Comparison of ENCODE assay signal across 1 cellular context in genomic region chr17:74919440-74920305, GRCh38.
TF ChIP-seq lines count a peak whose summit lies in the region.

No MANE protein-coding gene starts in this region.

TF ChIP-seq in endothelial cell of umbilical vein, 7 proteins besides CTCF, POLR2A, EP300 and RAD21:
- TF ChIP-seq POLR2AphosphoS5 (IDR thresholded peaks at IDR 0.05; ENCODE audit: insufficient read depth, low read depth, low read length) (no peak), EZH2 (IDR thresholded peaks at IDR 0.05; ENCODE audit: borderline replicate concordance, low read depth, low read length, severe bottlenecking) (peak; percentile 20), GATA2 (IDR thresholded peaks at IDR 0.05; ENCODE audit: insufficient read depth, insufficient read length, low read depth, low read length) (no peak), MAX (IDR thresholded peaks at IDR 0.05; ENCODE audit: insufficient read depth, insufficient read length) (no peak), FOS (IDR thresholded peaks at IDR 0.05; ENCODE audit: borderline replicate concordance, insufficient read depth, low read length) (no peak), MYC (IDR thresholded peaks at IDR 0.05; ENCODE audit: low read depth, low read length) (no peak), JUN (IDR thresholded peaks at IDR 0.05; ENCODE audit: borderline replicate concordance, insufficient read depth, insufficient read length, low read depth) (no peak)
